In the genomic region with DNA sequence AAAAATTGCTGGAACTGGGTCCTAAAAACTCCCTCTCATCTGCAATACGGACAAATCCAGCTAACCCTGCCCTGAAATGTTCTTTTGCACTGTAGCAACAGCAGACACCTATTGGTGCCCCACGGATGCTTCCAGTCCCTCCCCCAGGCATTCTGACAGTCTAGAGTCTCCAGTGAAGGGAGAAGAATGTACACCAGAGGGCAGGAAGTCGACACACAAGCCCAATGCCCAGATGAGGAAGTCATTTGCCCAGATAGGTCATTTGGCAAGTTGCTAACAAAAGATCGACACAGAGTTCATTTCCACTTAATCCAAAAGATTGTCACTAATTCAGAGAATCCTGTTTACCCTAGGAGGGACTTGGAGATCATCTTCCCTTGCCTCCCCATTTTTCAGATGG, we compare ENCODE assay signal across 10 cellular contexts.
DNase-seq lines count a peak whose midpoint lies in the region; ATAC-seq and TF ChIP-seq lines count a peak whose summit lies in the region.
"Had no signal": no experiment of that assay in that cellular context is flagged by ENCODE, and none has a peak within 500 bp of the region (broad histone marks: within the 10 kb centered on the region; RNA-seq: fewer than 3 reads in every experiment).

No MANE protein-coding gene starts in this region.

- no peaks in the 10 kb centered on the region for H3K9me3 Mint-ChIP-seq in activated CD4-positive, alpha-beta memory T cell treated with anti-CD3 and anti-CD28 coated beads for 36 hours
- H3K9me3 Mint-ChIP-seq in naive B cell, result no peaks in the 10 kb centered on the region

- DNase-seq in DMS 273 (lab: John Stamatoyannopoulos, UW; ENCODE audit: unreplicated experiment) (peak; percentile 36), DMS 273 treated with DMSO at 0.1 percent for 48 hours (lab: John Stamatoyannopoulos, UW) (no peak), naive B cell (peak; percentile 38), GM19238 (ENCODE audit: insufficient read length, low spot score) (no peak), NCI-H1436 (lab: John Stamatoyannopoulos, UW) (no peak)
- peak; percentile 30 for DNase-seq in activated CD4-positive, alpha-beta memory T cell treated with anti-CD3 and anti-CD28 coated beads for 36 hours
- DNase-seq: NCI-H446 treated with DMSO at 0.1 percent for 48 hours had no signal

- H3K27me3 Mint-ChIP-seq in activated CD4-positive, alpha-beta memory T cell treated with anti-CD3 and anti-CD28 coated beads for 36 hours, result peaks cover 4% of the 10 kb centered on the region
- no peaks in the 10 kb centered on the region for H3K27me3 Mint-ChIP-seq in naive B cell
- H3K27me3 Mint-ChIP-seq: activated naive CD8-positive, alpha-beta T cell had no signal

- H3K4me1 Mint-ChIP-seq in activated CD4-positive, alpha-beta memory T cell treated with anti-CD3 and anti-CD28 coated beads for 36 hours (ENCODE audit: low read depth), result peaks cover 54% of the 10 kb centered on the region
- peaks cover 7 to 24% (median 9%) of the 10 kb centered on the region in 3 donors for H3K4me1 Mint-ChIP-seq in naive B cell

- intact Hi-C loops in activated CD4-positive, alpha-beta memory T cell treated with anti-CD3 and anti-CD28 coated beads for 36 hours (cut with micrococcal nuclease), result loop anchor here (1.0 to 5.0 kb wide), 5 partner anchors 17 to 429 kb away; no protein-coding TSS in a partner anchor

- H3K36me3 Mint-ChIP-seq in activated CD4-positive, alpha-beta memory T cell treated with anti-CD3 and anti-CD28 coated beads for 36 hours, result no peaks in the 10 kb centered on the region
- H3K36me3 Mint-ChIP-seq in naive B cell, result no peaks in the 10 kb centered on the region
- H3K36me3 Mint-ChIP-seq: activated naive CD8-positive, alpha-beta T cell had no signal

- peak; percentile 81 to 90 for ATAC-seq in naive B cell (ENCODE audit: low read depth in 2 of 2)
- no peak for ATAC-seq in HG02623 (IDR thresholded peaks at IDR 0.05; ENCODE audit: unreplicated experiment)

- CTCF ChIA-PET in activated CD4-positive, alpha-beta memory T cell treated with anti-CD3 and anti-CD28 coated beads for 36 hours (lab: Charles Lee), result no interaction called here

- 0 out of 2 replicates have a peak, but pooled peaks have one; percentile 16 for TF ChIP-seq CTCF in LNCAP (IDR thresholded peaks at IDR 0.05)

- POLR2A ChIA-PET in activated CD4-positive, alpha-beta memory T cell treated with anti-CD3 and anti-CD28 coated beads for 36 hours (lab: Charles Lee), result no interaction called here

- no peak overlapping the region for H3K4me3 Mint-ChIP-seq in activated CD4-positive, alpha-beta memory T cell treated with anti-CD3 and anti-CD28 coated beads for 36 hours
- peak overlapping the region in 1 of 8 donors; percentile 48 for H3K4me3 Mint-ChIP-seq in naive B cell
- H3K4me3 Mint-ChIP-seq: activated naive CD8-positive, alpha-beta T cell had no signal

- no peak overlapping the region for H3K27ac Mint-ChIP-seq in activated CD4-positive, alpha-beta memory T cell treated with anti-CD3 and anti-CD28 coated beads for 36 hours
- H3K27ac Mint-ChIP-seq in naive B cell, result no peak overlapping the region
- H3K27ac Mint-ChIP-seq: activated naive CD8-positive, alpha-beta T cell had no signal

Comparison
In these comparisons a context has a peak if more than half of its experiments do, and no peak if none do; other contexts are left out.
1. DNase-seq: peak in DMS 273 (single experiment), activated CD4-positive, alpha-beta memory T cell treated with anti-CD3 and anti-CD28 coated beads for 36 hours (single experiment) and naive B cell (single experiment); none in DMS 273 treated with DMSO at 0.1 percent for 48 hours (single experiment), GM19238 (single experiment) and NCI-H1436 (single experiment).